Comparison of ENCODE assay signal across 13 cellular contexts in the genomic region with DNA sequence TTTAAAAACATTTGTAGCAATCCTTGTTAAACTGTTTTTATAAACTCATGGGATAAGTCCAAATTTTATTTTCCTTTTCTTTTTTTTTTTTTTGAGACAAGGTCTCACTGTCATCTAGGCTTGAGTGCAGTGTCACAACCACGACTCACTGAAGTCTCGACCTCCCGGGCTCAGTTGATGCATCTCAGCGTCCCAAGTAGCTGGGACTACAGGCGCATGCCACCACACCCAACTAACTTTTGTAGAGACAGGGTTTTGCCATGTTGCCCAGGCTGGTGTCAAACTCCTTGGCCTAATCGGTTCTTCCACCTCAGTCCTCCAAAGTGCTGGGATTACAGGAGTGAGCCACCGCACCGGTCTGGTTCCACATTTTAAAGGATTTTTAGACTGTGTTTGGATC. TPM values are rescaled to one million over a fixed set of nuclear protein-coding genes. Genes with fewer than 3 reads are reported as not detected.
DNase-seq lines count a peak whose midpoint lies in the region; ATAC-seq and TF ChIP-seq lines count a peak whose summit lies in the region.
"Had no signal": no experiment of that assay in that cellular context is flagged by ENCODE, and none has a peak within 500 bp of the region (broad histone marks: within the 10 kb centered on the region; RNA-seq: fewer than 3 reads in every experiment).

No MANE protein-coding gene starts in this region.

- WGBS in sigmoid colon, 2 donors, result 85 to 92% methylated on average over 8 of the region's 8 CpGs

- peak overlapping the region; percentile 39 for H3K27ac ChIP-seq in subcutaneous abdominal adipose tissue (ENCODE audit: low read depth, low read length)
- peak overlapping the region in 2 of 4 donors; percentile 33 to 55 for H3K27ac ChIP-seq in sigmoid colon
- H3K27ac ChIP-seq: foreskin keratinocyte had no signal

- H3K4me1 ChIP-seq in subcutaneous abdominal adipose tissue (ENCODE audit: control insufficient read depth in 5 of 5, insufficient read depth in 5 of 5, low read length in 5 of 5) (peaks cover 7 to 67% (median 63%) of the 10 kb centered on the region in 5 donors), sigmoid colon (peaks cover 0 to 100% (median 95%) of the 10 kb centered on the region in 4 donors)

- H3K27me3 ChIP-seq in subcutaneous abdominal adipose tissue (ENCODE audit: control insufficient read depth in 5 of 5, insufficient read depth in 4 of 5, low read length in 5 of 5) (no peaks in the 10 kb centered on the region), sigmoid colon (no peaks in the 10 kb centered on the region)
- H3K27me3 ChIP-seq: foreskin keratinocyte had no signal

- H3K27me3 Mint-ChIP-seq in activated naive CD4-positive, alpha-beta T cell treated with anti-CD3 and anti-CD28 coated beads, Interleukin-2, amount 50 U/mL, for 24 hours, result no peaks in the 10 kb centered on the region
- H3K27me3 Mint-ChIP-seq in activated B cell treated with CpG ODN at 0.5 μM for 24 hours (no peaks in the 10 kb centered on the region), immature natural killer cell (ENCODE audit: low read depth in 3 of 3) (peaks cover 0 to 12% (median 10%) of the 10 kb centered on the region in 3 donors)

- TF ChIP-seq CTCF in activated B cell treated with CpG ODN at 0.5 μM for 24 hours (IDR thresholded peaks at IDR 0.05) (no peak), sigmoid colon (IDR thresholded peaks at IDR 0.05) (no peak)

- CTCF ChIA-PET in activated B cell treated with CpG ODN at 0.5 μM for 24 hours (lab: Charles Lee), result no interaction called here

- H3K9ac ChIP-seq in subcutaneous abdominal adipose tissue (ENCODE audit: low read length in 5 of 5), result no peak overlapping the region

- H3K4me3 ChIP-seq in subcutaneous abdominal adipose tissue (ENCODE audit: low read depth in 1 of 5, low read length in 5 of 5), result peak overlapping the region in 2 of 5 donors; percentile 4 to 26
- H3K4me3 ChIP-seq in sigmoid colon, result no peak overlapping the region

- peak overlapping the region; percentile 27 for H3K4me3 Mint-ChIP-seq in activated naive CD4-positive, alpha-beta T cell treated with anti-CD3 and anti-CD28 coated beads, Interleukin-2, amount 50 U/mL, for 24 hours
- peak overlapping the region; percentile 44 for H3K4me3 Mint-ChIP-seq in activated B cell treated with CpG ODN at 0.5 μM for 24 hours
- peak overlapping the region; percentile 60 to 81 (median 75) for H3K4me3 Mint-ChIP-seq in immature natural killer cell

- POLR2A ChIA-PET in activated B cell treated with CpG ODN at 0.5 μM for 24 hours (lab: Charles Lee), result interaction anchor here (1.6 to 2.6 kb wide), 2 partner anchors 10 to 11 kb away, joined by 4 to 17 read pairs; a partner anchor contains a TSS

- H3K4me1 Mint-ChIP-seq in activated naive CD4-positive, alpha-beta T cell treated with anti-CD3 and anti-CD28 coated beads, Interleukin-2, amount 50 U/mL, for 24 hours, result peaks cover 82% of the 10 kb centered on the region
- H3K4me1 Mint-ChIP-seq in activated B cell treated with CpG ODN at 0.5 μM for 24 hours (peaks cover 88% of the 10 kb centered on the region), immature natural killer cell (peaks cover 92% of the 10 kb centered on the region in 2 donors)

- TF ChIP-seq EP300 in sigmoid colon (IDR thresholded peaks at IDR 0.05), result no peak

- H3K27ac Mint-ChIP-seq in activated naive CD4-positive, alpha-beta T cell treated with anti-CD3 and anti-CD28 coated beads, Interleukin-2, amount 50 U/mL, for 24 hours, result peak overlapping the region; percentile 79
- H3K27ac Mint-ChIP-seq in activated B cell treated with CpG ODN at 0.5 μM for 24 hours (no peak overlapping the region), immature natural killer cell (peak overlapping the region; percentile 73 to 92 (median 86))

- H3K9me3 ChIP-seq in subcutaneous abdominal adipose tissue (ENCODE audit: control insufficient read depth in 5 of 5, low read length in 5 of 5) (no peaks in the 10 kb centered on the region), sigmoid colon (no peaks in the 10 kb centered on the region)

- no peak for TF ChIP-seq POLR2A in sigmoid colon (IDR thresholded peaks at IDR 0.05)

- no peaks in the 10 kb centered on the region for H3K9me3 Mint-ChIP-seq in activated naive CD4-positive, alpha-beta T cell treated with anti-CD3 and anti-CD28 coated beads, Interleukin-2, amount 50 U/mL, for 24 hours
- H3K9me3 Mint-ChIP-seq in activated B cell treated with CpG ODN at 0.5 μM for 24 hours (no peaks in the 10 kb centered on the region), immature natural killer cell (no peaks in the 10 kb centered on the region)

- peaks cover 0 to 7% (median 4%) of the 10 kb centered on the region in 5 donors for H3K36me3 ChIP-seq in subcutaneous abdominal adipose tissue (ENCODE audit: control insufficient read depth in 5 of 5, insufficient read depth in 5 of 5, low read length in 5 of 5)
- H3K36me3 ChIP-seq in sigmoid colon, result no peaks in the 10 kb centered on the region

- intact Hi-C loops in activated B cell treated with CpG ODN at 0.5 μM for 24 hours (cut with micrococcal nuclease) (no loop called here), sigmoid colon (cut with DNase I) (no loop called here)

- DNase-seq in activated naive CD4-positive, alpha-beta T cell treated with Interleukin-2 at 50 U/mL for 16 hours, result no peak
- DNase-seq in activated B cell treated with CpG ODN at 0.5 μM for 24 hours (no peak), immature natural killer cell (no peak), germinal center (ENCODE audit: low spot score) (no peak), sigmoid colon (no peak)
- DNase-seq: activated naive CD4-positive, alpha-beta T cell treated with anti-CD3 and anti-CD28 coated beads, Interleukin-2, amount 50 U/mL, for 16 hours; dermis blood vessel endothelial cell; foreskin keratinocyte; NCI-H774 had no signal

- H3K36me3 Mint-ChIP-seq in activated naive CD4-positive, alpha-beta T cell treated with anti-CD3 and anti-CD28 coated beads, Interleukin-2, amount 50 U/mL, for 24 hours, result peaks cover 13% of the 10 kb centered on the region
- H3K36me3 Mint-ChIP-seq in activated B cell treated with CpG ODN at 0.5 μM for 24 hours (ENCODE audit: low read depth) (peaks cover 39% of the 10 kb centered on the region), immature natural killer cell (peaks cover 11 to 14% (median 11%) of the 10 kb centered on the region in 3 donors)

- ATAC-seq in activated B cell treated with CpG ODN at 0.5 μM for 24 hours (ENCODE audit: low read depth), result no peak
- ATAC-seq in GM19463 (IDR thresholded peaks at IDR 0.05; ENCODE audit: unreplicated experiment), result no peak
- ATAC-seq: foreskin keratinocyte, HCT116 had no signal

RNA-seq across cellular contexts. Expression of a gene that starts 9.8 kb away (rescaled TPM):
- 136 and 142 TPM in 2 replicates for total RNA-seq in activated B cell treated with CpG ODN at 0.5 μM for 24 hours
- 1,000 to 10,000 TPM; 1,248 to 1,847 (median 1,256) TPM for polyA plus RNA-seq in immature natural killer cell
- 100 to 1,000 TPM; 197 to 251 (median 223) TPM for total RNA-seq in sigmoid colon
- polyA plus RNA-seq in sigmoid colon, result 100 to 1,000 TPM; 146 to 258 (median 170) TPM
